ENCODE assay signal across 8 cellular contexts in genomic region chr1:8702848-8703810, GRCh38.
A peak's percentile ranks its signal among the peaks of the same experiment; 100 is the strongest.
DNase-seq lines count a peak whose midpoint lies in the region; ATAC-seq and TF ChIP-seq lines count a peak whose summit lies in the region.

No MANE protein-coding gene starts in this region.

- H3K9me3 ChIP-seq in adrenal gland (replicated peaks in 1 of 3) (no peaks in the 10 kb centered on the region), heart left ventricle (no peaks in the 10 kb centered on the region), ovary (no peaks in the 10 kb centered on the region)

- TF ChIP-seq POLR2A in adrenal gland (IDR thresholded peaks at IDR 0.05), result peak; percentile 88 to 92
- peak in 1 of 2 donors; percentile 77 for TF ChIP-seq POLR2A in heart left ventricle (IDR thresholded peaks at IDR 0.05)
- peak; percentile 42 for TF ChIP-seq POLR2A in ovary (IDR thresholded peaks at IDR 0.05)

- H3K36me3 ChIP-seq in adrenal gland (replicated peaks in 1 of 2) (no peaks in the 10 kb centered on the region), heart left ventricle (no peaks in the 10 kb centered on the region), ovary (no peaks in the 10 kb centered on the region)

- DNase-seq in GM10248 (ENCODE audit: extremely low spot score), result peak; percentile 88
- peak; percentile 85 for DNase-seq in HFFc6
- peak; percentile 98 for DNase-seq in NCI-H1092 (lab: John Stamatoyannopoulos, UW)
- DNase-seq in SKM-1 treated with dmso at 0.1 percent for 144 hours (lab: John Stamatoyannopoulos, UW; ENCODE audit: unreplicated experiment), result peak; percentile 65
- DNase-seq in adrenal gland, result peak; percentile 92 to 97 (median 94)
- DNase-seq in heart left ventricle, result peak; percentile 90 to 95 (median 94)
- DNase-seq in ovary, result peak; percentile 83 to 92 (median 91)
- peak; percentile 90 for DNase-seq in ureter (ENCODE audit: low spot score)

- POLR2A ChIA-PET in GM10248 (lab: Yijun Ruan, JAX), result interaction anchor here (1.0 kb wide), 1 partner anchor 22 kb away, joined by 5 read pairs; no protein-coding TSS in a partner anchor

- H3K9me3 Mint-ChIP-seq in HFFc6, result no peaks in the 10 kb centered on the region

- intact Hi-C loops in adrenal gland (cut with DNase I) (no loop called here), heart left ventricle (cut with DNase I) (loop anchor here in 3 of 10 donors (5.0 to 10.0 kb wide), 2 partner anchors 278 to 281 kb away; no protein-coding TSS in a partner anchor), ovary (cut with DNase I) (loop anchor here in 1 of 4 donors (5.0 kb wide), 1 partner anchor 36 kb away; no protein-coding TSS in a partner anchor)

- H3K27ac Mint-ChIP-seq in HFFc6, result peak overlapping the region; percentile 81

- 0 to 1% (median 1%) methylated on average over 12 to 87 of the region's 88 CpGs for WGBS in adrenal gland, 4 donors
- 0 to 3% (median 1%) methylated on average over 31 to 88 of the region's 88 CpGs for WGBS in heart left ventricle, 4 donors
- 0 to 1% (median 0%) methylated on average over 72 to 86 of the region's 88 CpGs for WGBS in ovary, 3 donors

- ATAC-seq in heart left ventricle, result peak; percentile 83 to 98 (median 96)

- H3K36me3 Mint-ChIP-seq in HFFc6 (ENCODE audit: low read depth), result no peaks in the 10 kb centered on the region

- H3K4me1 ChIP-seq in adrenal gland (replicated peaks in 1 of 2) (peaks cover 30 to 48% of the 10 kb centered on the region in 2 donors), heart left ventricle (peaks cover 3 to 66% (median 43%) of the 10 kb centered on the region in 12 donors), ovary (ENCODE audit: insufficient read depth) (peaks cover 7% of the 10 kb centered on the region)

- H3K27ac ChIP-seq in adrenal gland (peak overlapping the region in 4 of 5 donors; percentile 45 to 86 (median 85)), heart left ventricle (peak overlapping the region; percentile 28 to 93 (median 86)), ovary (peak overlapping the region; percentile 16 to 65)

- H3K27me3 ChIP-seq in adrenal gland, result no peaks in the 10 kb centered on the region
- no peaks in the 10 kb centered on the region for H3K27me3 ChIP-seq in heart left ventricle
- H3K27me3 ChIP-seq in ovary, result no peaks in the 10 kb centered on the region

- peak; percentile 39 for TF ChIP-seq CTCF in GM10248 (IDR thresholded peaks at IDR 0.05; ENCODE audit: control extremely low read depth, extremely low read depth, low read depth, missing control alignments)
- TF ChIP-seq CTCF in HFFc6 (IDR thresholded peaks at IDR 0.05), result peak; percentile 52
- peak in 3 of 6 experiments; percentile 26 to 49 (median 30) for TF ChIP-seq CTCF in adrenal gland (IDR thresholded peaks at IDR 0.05)
- peak in 6 of 12 donors; percentile 18 to 43 (median 24) for TF ChIP-seq CTCF in heart left ventricle (IDR thresholded peaks at IDR 0.05)
- peak in 2 of 3 donors; percentile 28 to 35 for TF ChIP-seq CTCF in ovary (IDR thresholded peaks at IDR 0.05)

- no peak for TF ChIP-seq EP300 in ovary (IDR thresholded peaks at IDR 0.05)

- H3K27me3 Mint-ChIP-seq in HFFc6 (ENCODE audit: insufficient read depth), result no peaks in the 10 kb centered on the region

- H3K4me3 ChIP-seq in adrenal gland, result peak overlapping the region in 3 of 4 donors; percentile 30 to 61 (median 36)
- peak overlapping the region; percentile 52 to 86 (median 72) for H3K4me3 ChIP-seq in heart left ventricle
- H3K4me3 ChIP-seq in ovary, result peak overlapping the region; percentile 73

- H3K4me3 Mint-ChIP-seq in HFFc6, result peak overlapping the region; percentile 90

- H3K4me1 Mint-ChIP-seq in HFFc6 (ENCODE audit: low read depth), result peaks cover 51% of the 10 kb centered on the region

- CTCF ChIA-PET in GM10248 (lab: Yijun Ruan, JAX), result interaction anchor here (0.7 to 3.7 kb wide), 19 partner anchors 8 to 177 kb away, joined by 3 to 15 read pairs (median 4); no protein-coding TSS in a partner anchor

Comparison
In these comparisons a context has a peak if more than half of its experiments do, and no peak if none do; other contexts are left out.
1. Peak in every context shown above with its lines: DNase-seq, ATAC-seq, H3K4me3 ChIP-seq and H3K27ac ChIP-seq.